In genomic region chr13:40341086-40341471, GRCh38 we compare ENCODE assay signal across 23 cellular contexts.
DNase-seq lines count a peak whose midpoint lies in the region; ATAC-seq and TF ChIP-seq lines count a peak whose summit lies in the region.
"Had no signal": no experiment of that assay in that cellular context is flagged by ENCODE, and none has a peak within 500 bp of the region (broad histone marks: within the 10 kb centered on the region; RNA-seq: fewer than 3 reads in every experiment).

No MANE protein-coding gene starts in this region.

- peak; percentile 8 for DNase-seq in AG10803 (ENCODE audit: low read depth)
- DNase-seq in SK-N-MC (ENCODE audit: low read depth, low spot score) = no peak
- peak; percentile 42 for DNase-seq in fibroblast of the aortic adventitia (ENCODE audit: low read depth)
- no peak for DNase-seq in effector memory CD4-positive, alpha-beta T cell
- no peak for DNase-seq in DMS114 treated with DMSO at 0.1 percent for 48 hours (lab: John Stamatoyannopoulos, UW; ENCODE audit: unreplicated experiment)
- DNase-seq: 8988T; activated CD4-positive, alpha-beta T cell treated with anti-CD3 and anti-CD28 coated beads, Interleukin-2, amount 50 U/mL, for 4 hours; activated CD8-positive, alpha-beta memory T cell treated with anti-CD3 and anti-CD28 coated beads, Interleukin-2, amount 50 U/mL, for 48 hours; activated naive CD8-positive, alpha-beta T cell treated with anti-CD3 and anti-CD28 coated beads, Interleukin-2, amount 10 ng/mL, durations not matched to agents 7 days and 5 days; AML-193; heart right ventricle; IMR-90; NCI-H1105; NCI-H2081; occipital lobe; stimulated activated CD4-positive, alpha-beta T cell treated with anti-CD3 and anti-CD28 coated beads, Interleukin-4, amount 100 ng/mL, for 4 hours had no signal

- H3K4me1 ChIP-seq in effector memory CD4-positive, alpha-beta T cell (ENCODE audit: control insufficient read depth, insufficient read depth, low read length, poor library complexity, severe bottlenecking) = no peaks in the 10 kb centered on the region

- H3K36me3 Mint-ChIP-seq in nephron (ENCODE audit: low read depth) = no peaks in the 10 kb centered on the region

- peaks cover 84% of the 10 kb centered on the region for H3K4me1 Mint-ChIP-seq in nephron

- no peak overlapping the region for H3K9ac ChIP-seq in SK-N-MC (ENCODE audit: insufficient read length)

- peak overlapping the region; percentile 55; the same call in 1 of the 2 replicates for H3K27ac ChIP-seq in SK-N-MC
- H3K27ac ChIP-seq in effector memory CD4-positive, alpha-beta T cell (ENCODE audit: insufficient read depth, low read length, poor library complexity, severe bottlenecking) = no peak overlapping the region
- H3K27ac ChIP-seq: coronary artery, heart right ventricle, tibial nerve had no signal

- H3K36me3 ChIP-seq in SK-N-MC (ENCODE audit: insufficient read depth, low read length) = no peaks in the 10 kb centered on the region
- no peaks in the 10 kb centered on the region for H3K36me3 ChIP-seq in effector memory CD4-positive, alpha-beta T cell (ENCODE audit: control insufficient read depth, insufficient read depth, low read length)
- H3K36me3 ChIP-seq: heart right ventricle, tibial nerve had no signal

- H3K9me3 Mint-ChIP-seq in nephron = no peaks in the 10 kb centered on the region
- H3K9me3 Mint-ChIP-seq: activated naive CD8-positive, alpha-beta T cell treated with anti-CD3 and anti-CD28 coated beads, Interleukin-2, amount 10 ng/mL, durations not matched to agents 7 days and 5 days; activated T-helper 2 cell treated with anti-CD3 and anti-CD28 coated beads, Interferon-gamma antibody, Interleukin-2, Interleukin-4, amounts not matched to agents 10 μg/mL and 5 μg/mL and 100 μg/mL, durations not matched to agents 14 hours and 24 hours and 36 hours; stimulated activated naive CD8-positive, alpha-beta T cell treated with anti-CD3 and anti-CD28 coated beads, Interleukin-15, Interleukin-2, amounts not matched to agents 100 ng/mL and 50 ng/mL, for 24 hours had no signal

- H3K27ac Mint-ChIP-seq in nephron = peak overlapping the region; percentile 69 to 84 (median 70)
- H3K27ac Mint-ChIP-seq: activated naive CD8-positive, alpha-beta T cell treated with anti-CD3 and anti-CD28 coated beads, Interleukin-2, amount 10 ng/mL, durations not matched to agents 7 days and 5 days; activated T-helper 2 cell treated with anti-CD3 and anti-CD28 coated beads, Interferon-gamma antibody, Interleukin-2, Interleukin-4, amounts not matched to agents 10 μg/mL and 5 μg/mL and 100 μg/mL, durations not matched to agents 14 hours and 24 hours and 36 hours; stimulated activated naive CD8-positive, alpha-beta T cell treated with anti-CD3 and anti-CD28 coated beads, Interleukin-15, Interleukin-2, amounts not matched to agents 100 ng/mL and 50 ng/mL, for 24 hours had no signal

- no peak overlapping the region for H3K4me3 Mint-ChIP-seq in nephron
- H3K4me3 Mint-ChIP-seq: activated naive CD8-positive, alpha-beta T cell treated with anti-CD3 and anti-CD28 coated beads, Interleukin-2, amount 10 ng/mL, durations not matched to agents 7 days and 5 days; stimulated activated naive CD8-positive, alpha-beta T cell treated with anti-CD3 and anti-CD28 coated beads, Interleukin-15, Interleukin-2, amounts not matched to agents 100 ng/mL and 50 ng/mL, for 24 hours had no signal

- H3K4me3 ChIP-seq in AG10803 (ENCODE audit: low read length) (no peak overlapping the region), SK-N-MC (no peak overlapping the region; the same call in 1 of the 2 replicates), fibroblast of the aortic adventitia (ENCODE audit: low read depth, low read length) (no peak overlapping the region)
- no peak overlapping the region for H3K4me3 ChIP-seq in effector memory CD4-positive, alpha-beta T cell (ENCODE audit: insufficient read depth, low read depth, low read length, poor library complexity, severe bottlenecking)
- H3K4me3 ChIP-seq: coronary artery, heart right ventricle, tibial nerve had no signal

- no peaks in the 10 kb centered on the region for H3K27me3 Mint-ChIP-seq in nephron (ENCODE audit: low read depth)
- H3K27me3 Mint-ChIP-seq: activated naive CD8-positive, alpha-beta T cell treated with anti-CD3 and anti-CD28 coated beads, Interleukin-2, amount 10 ng/mL, durations not matched to agents 7 days and 5 days; stimulated activated naive CD8-positive, alpha-beta T cell treated with anti-CD3 and anti-CD28 coated beads, Interleukin-15, Interleukin-2, amounts not matched to agents 100 ng/mL and 50 ng/mL, for 24 hours had no signal

- no peak for ATAC-seq in activated CD4-positive, CD25-positive, alpha-beta regulatory T cell treated with anti-CD3 and anti-CD28 coated beads, Interleukin-2, amount 50 U/mL, for 24 hours
- no peak for ATAC-seq in GM19328 (IDR thresholded peaks at IDR 0.05; ENCODE audit: unreplicated experiment)
- ATAC-seq: heart right ventricle had no signal

- TF ChIP-seq CTCF in AG10803 (conservative IDR thresholded peaks at IDR 0.05; ENCODE audit: low read length) (no peak), fibroblast of the aortic adventitia (IDR thresholded peaks at IDR 0.05; ENCODE audit: insufficient read depth, low read length) (no peak), nephron (IDR thresholded peaks at IDR 0.05; ENCODE audit: unreplicated experiment in 3 of 3) (no peak)

- no peaks in the 10 kb centered on the region for H3K27me3 ChIP-seq in effector memory CD4-positive, alpha-beta T cell (replicated peaks; ENCODE audit: control insufficient read depth, insufficient read depth, low read length, poor library complexity, severe bottlenecking)
- H3K27me3 ChIP-seq: heart right ventricle, tibial nerve had no signal

- no peaks in the 10 kb centered on the region for H3K9me3 ChIP-seq in SK-N-MC (ENCODE audit: low read depth, low read length)
- no peaks in the 10 kb centered on the region for H3K9me3 ChIP-seq in effector memory CD4-positive, alpha-beta T cell (ENCODE audit: control insufficient read depth, low read length)
- H3K9me3 ChIP-seq: heart right ventricle, tibial nerve had no signal

Comparison
In these comparisons a context has a peak if more than half of its experiments do, and no peak if none do; other contexts are left out.
1. DNase-seq: peak in AG10803 (single experiment) and fibroblast of the aortic adventitia (single experiment); none in SK-N-MC (single experiment), effector memory CD4-positive, alpha-beta T cell (0 of 3) and DMS114 treated with DMSO at 0.1 percent for 48 hours (single experiment).